In genomic region chr3:5766848-5767247, GRCh38 we compare ENCODE assay signal across 1 cellular context.
A peak's percentile ranks its signal among the peaks of the same experiment; 100 is the strongest.
TF ChIP-seq lines count a peak whose summit lies in the region.

No MANE protein-coding gene starts in this region.

TF ChIP-seq in K562, 482 proteins besides CTCF, POLR2A, EP300 and RAD21 (continued from another document and continues in another):
- TF ChIP-seq ZBTB40 (IDR thresholded peaks at IDR 0.05) (peak; percentile 42; the same call in 1 of the 2 replicates), ZBTB40 (CRISPR knock-in tag; IDR thresholded peaks at IDR 0.05) (no peak), CHD4 (IDR thresholded peaks at IDR 0.05; ENCODE audit: insufficient read depth, insufficient replicate concordance, low read depth, low read length, poor library complexity, severe bottlenecking) (peak; percentile 65), CREM (IDR thresholded peaks at IDR 0.05; ENCODE audit: low read depth) (peak; percentile 67), ZNF76 (CRISPR knock-in tag; IDR thresholded peaks at IDR 0.05; ENCODE audit: borderline replicate concordance) (no peak), DACH1 (IDR thresholded peaks at IDR 0.05; ENCODE audit: partially characterized antibody) (peak; percentile 65), PHB (CRISPR knock-in tag; IDR thresholded peaks at IDR 0.05) (no peak), MCM3 (IDR thresholded peaks at IDR 0.05) (no peak), ADNP (tag; IDR thresholded peaks at IDR 0.05) (peak; percentile 43; the same call in 1 of the 2 replicates), STAT5A (IDR thresholded peaks at IDR 0.05; ENCODE audit: borderline replicate concordance, low read length) (peak; percentile 48; the same call in 1 of the 2 replicates), NFIC (IDR thresholded peaks at IDR 0.05) (0 out of 2 replicates have a peak, but pooled peaks have one; percentile 12), ZKSCAN1 (IDR thresholded peaks at IDR 0.05; ENCODE audit: low read depth, low read length) (no peak), NCOR1 (IDR thresholded peaks at IDR 0.05) (peak; percentile 27; the same call in 1 of the 2 replicates), CBFA2T3 (IDR thresholded peaks at IDR 0.05) (peak; percentile 74), NUFIP1 (IDR thresholded peaks at IDR 0.05; ENCODE audit: partially characterized antibody) (no peak), PML (IDR thresholded peaks at IDR 0.05; ENCODE audit: low read length) (no peak), ZNF766 (CRISPR knock-in tag; conservative IDR thresholded peaks at IDR 0.05) (peak; percentile 62; the same call in 1 of the 2 replicates), TAL1 (IDR thresholded peaks at IDR 0.05) (peak; percentile 49; the same call in 1 of the 2 replicates), GATAD2B (IDR thresholded peaks at IDR 0.05; ENCODE audit: borderline replicate concordance) (no peak), ZNF175 (CRISPR knock-in tag; IDR thresholded peaks at IDR 0.05; ENCODE audit: low read depth) (no peak), ZNF165 (CRISPR knock-in tag; IDR thresholded peaks at IDR 0.05; ENCODE audit: borderline replicate concordance) (no peak), CCNT2 (IDR thresholded peaks at IDR 0.05; ENCODE audit: borderline replicate concordance, extremely low read depth, insufficient read length, low read depth, low read length) (peak; percentile 45), TOE1 (IDR thresholded peaks at IDR 0.05; ENCODE audit: borderline replicate concordance) (no peak; the same call in 1 of the 2 replicates), TOE1 (CRISPR knock-in tag; IDR thresholded peaks at IDR 0.05; ENCODE audit: borderline replicate concordance, low read depth) (no peak), TAF1 (IDR thresholded peaks at IDR 0.05; ENCODE audit: control insufficient read depth, extremely low read depth, insufficient read depth, low read length, severe bottlenecking) (no peak), ZNF3 (CRISPR knock-in tag; IDR thresholded peaks at IDR 0.05) (no peak), ARNT (IDR thresholded peaks at IDR 0.05) (no peak), ARHGAP35 (IDR thresholded peaks at IDR 0.05; ENCODE audit: partially characterized antibody) (no peak), EGR1 (conservative IDR thresholded peaks at IDR 0.05) (peak; percentile 71), HNRNPL (IDR thresholded peaks at IDR 0.05; ENCODE audit: low read depth, low read length) (no peak), ZMIZ1 (IDR thresholded peaks at IDR 0.05; ENCODE audit: low read depth in 2 of 2, low read length in 2 of 2) (peak in 1 of 2 experiments; percentile 74; a peak in 2 of 4 replicates), HES1 (IDR thresholded peaks at IDR 0.05; ENCODE audit: low read depth) (no peak), ZKSCAN3 (CRISPR knock-in tag; IDR thresholded peaks at IDR 0.05) (no peak), JUND (IDR thresholded peaks at IDR 0.05; ENCODE audit: borderline replicate concordance, low read depth, low read length) (peak; percentile 70; the same call in 1 of the 2 replicates), JUND (tag; IDR thresholded peaks at IDR 0.05; ENCODE audit: borderline replicate concordance, low read depth, low read length) (no peak; the same call in 2 of the 3 replicates), SP1 (CRISPR knock-in tag; IDR thresholded peaks at IDR 0.05) (no peak), CUX1 (CRISPR knock-in tag; IDR thresholded peaks at IDR 0.05) (0 out of 2 replicates have a peak, but pooled peaks have one; percentile 58), ZNF224 (CRISPR knock-in tag; IDR thresholded peaks at IDR 0.05) (no peak), UBTF (IDR thresholded peaks at IDR 0.05; ENCODE audit: borderline replicate concordance in 1 of 2, low read depth in 2 of 2, low read length in 2 of 2) (no peak), MCM5 (IDR thresholded peaks at IDR 0.05; ENCODE audit: low read depth) (no peak), ZNF639 (CRISPR knock-in tag; conservative IDR thresholded peaks at IDR 0.05 in 1 of 2, IDR thresholded peaks at IDR 0.05 in 1 of 2) (0 out of 4 replicates have a peak, but pooled peaks of 1 of the 2 experiments have one; percentile 23)
